In the genomic region with DNA sequence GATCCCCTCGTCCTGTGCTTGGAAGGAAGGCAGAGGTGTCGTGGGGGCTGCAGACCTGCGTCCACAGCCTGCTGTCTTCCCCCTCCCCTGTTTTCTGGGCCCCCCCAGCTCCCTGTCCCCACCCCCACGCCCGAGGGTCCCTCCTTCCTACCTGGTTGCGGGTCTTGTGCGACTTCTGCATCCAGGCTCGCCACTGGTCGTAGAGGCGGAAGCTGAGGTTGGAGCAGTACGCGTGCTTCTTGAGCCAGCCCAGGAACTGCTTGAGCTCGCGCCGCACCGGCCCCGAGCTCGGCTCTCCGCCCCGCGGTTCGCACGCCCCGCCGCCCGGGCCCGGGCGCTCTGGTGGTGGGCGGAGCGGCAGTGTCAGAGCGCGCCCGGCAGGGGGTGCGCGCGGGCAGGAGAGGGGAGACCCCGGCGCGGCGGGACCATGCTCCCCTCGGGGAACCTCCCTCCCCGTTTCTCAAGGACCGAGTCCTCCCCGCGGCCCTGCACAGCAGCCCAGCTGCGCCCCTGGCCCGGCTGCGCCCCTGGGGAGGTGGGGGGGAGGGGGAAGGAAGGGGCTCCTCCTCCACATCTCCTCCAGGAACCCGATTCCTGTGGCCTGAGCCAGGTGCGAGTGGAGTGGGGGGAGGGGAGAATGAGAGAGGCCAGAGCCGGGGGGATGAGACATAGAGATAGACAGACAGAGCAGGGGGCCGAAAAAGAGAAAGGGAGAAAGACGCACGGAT, we compare ENCODE assay signal across 8 cellular contexts. TPM values are rescaled to one million over a fixed set of nuclear protein-coding genes. Genes with fewer than 3 reads are reported as not detected.
DNase-seq lines count a peak whose midpoint lies in the region; ATAC-seq and TF ChIP-seq lines count a peak whose summit lies in the region.

No MANE protein-coding gene starts in this region.

- H3K9me3 ChIP-seq in lower lobe of right lung = no peaks in the 10 kb centered on the region

- TF ChIP-seq CTCF in Calu3 (IDR thresholded peaks at IDR 0.05; ENCODE audit: unreplicated experiment) (peak; percentile 67), HFFc6 (IDR thresholded peaks at IDR 0.05) (peak; percentile 90), lower lobe of right lung (IDR thresholded peaks at IDR 0.05) (peak; percentile 76)

- H3K27me3 Mint-ChIP-seq in Calu3 (ENCODE audit: unreplicated experiment) (no peaks in the 10 kb centered on the region), HFFc6 (ENCODE audit: insufficient read depth) (peaks cover 5% of the 10 kb centered on the region; the same call in 1 of the 2 replicates)

- intact Hi-C loops in Calu3 (cut with micrococcal nuclease; ENCODE audit: unreplicated experiment) (no loop called here), lower lobe of right lung (cut with DNase I) (no loop called here)

- H3K4me3 Mint-ChIP-seq in Calu3 (ENCODE audit: low read depth, unreplicated experiment) = peak overlapping the region; percentile 63
- peak overlapping the region; percentile 77 for H3K4me3 Mint-ChIP-seq in HFFc6

- H3K4me1 Mint-ChIP-seq in Calu3 (ENCODE audit: low read depth, unreplicated experiment) (peaks cover 10% of the 10 kb centered on the region), HFFc6 (ENCODE audit: low read depth) (peaks cover 19% of the 10 kb centered on the region)

- peak overlapping the region; percentile 43 for H3K4me3 ChIP-seq in lower lobe of right lung

- peaks cover 33% of the 10 kb centered on the region for H3K4me1 ChIP-seq in lower lobe of right lung

- H3K9me3 Mint-ChIP-seq in Calu3 (ENCODE audit: low read depth, unreplicated experiment) (no peaks in the 10 kb centered on the region), HFFc6 (no peaks in the 10 kb centered on the region)

- no TSS peak for BruUV-seq in Calu3 (replicated peaks; lab: Mats Ljungman, UMichigan)

- H3K27ac ChIP-seq in lower lobe of right lung = no peak overlapping the region

- peak; percentile 71 for DNase-seq in Calu3
- peak; percentile 47 for DNase-seq in HFFc6
- peak; percentile 46 for DNase-seq in NCI-H345 (lab: John Stamatoyannopoulos, UW)
- peak; percentile 53 to 56 for DNase-seq in activated CD4-positive, alpha-beta T cell treated with anti-CD3 and anti-CD28 coated beads, Interleukin-2, amount 50 U/mL, for 24 hours (ENCODE audit: low read depth in 1 of 2, low spot score in 1 of 2)
- DNase-seq in dermis blood vessel endothelial cell = peak; percentile 83
- DNase-seq in lower lobe of right lung = peak; percentile 76
- peak; percentile 53 to 72 (median 62) for DNase-seq in stimulated activated CD4-positive, alpha-beta T cell treated with anti-CD3 and anti-CD28 coated beads, TNF-alpha, amount 100 ng/mL, for 24 hours (ENCODE audit: low read depth in 3 of 3)

- no peak overlapping the region for H3K27ac Mint-ChIP-seq in Calu3 (ENCODE audit: unreplicated experiment)
- H3K27ac Mint-ChIP-seq in HFFc6 = peak overlapping the region; percentile 65

- peaks cover 10% of the 10 kb centered on the region for H3K36me3 ChIP-seq in lower lobe of right lung

- ATAC-seq in lower lobe of right lung (peak; percentile 81 to 87), GM18520 (IDR thresholded peaks at IDR 0.05; ENCODE audit: unreplicated experiment) (no peak)

- H3K36me3 Mint-ChIP-seq in Calu3 (ENCODE audit: insufficient read depth, unreplicated experiment) = peaks cover 13% of the 10 kb centered on the region
- H3K36me3 Mint-ChIP-seq in HFFc6 (ENCODE audit: low read depth) = peaks cover 8% of the 10 kb centered on the region; the same call in 1 of the 2 replicates

- peaks cover 17% of the 10 kb centered on the region for H3K27me3 ChIP-seq in lower lobe of right lung (ENCODE audit: low read depth)

- CTCF ChIA-PET in Calu3 (lab: Charles Lee) = interaction anchor here (0.7 to 1.0 kb wide), 3 partner anchors 25 to 279 kb away, joined by 4 read pairs; no protein-coding TSS in a partner anchor

RNA-seq across cellular contexts. Expression of gene REX1BD, which starts 5.7 kb away (rescaled TPM):
- total RNA-seq in Calu3 (2022) = 39.9 and 40.1 TPM in 2 replicates
- 10 to 100 TPM; 50.2 to 73.8 (median 60.8) TPM for total RNA-seq in HFFc6 (2021; fragmentation: NEBNext Ultra II Directional; extraction: Animal tissue kit (Norgen Biotek cat#: 25700))
- 75.5 and 91.2 TPM in 2 replicates for total RNA-seq in dermis blood vessel endothelial cell
- 60.4 TPM for total RNA-seq in lower lobe of right lung

RNA-seq across cellular contexts. Expression of gene CRLF1, which starts 12.3 kb away (rescaled TPM):
- total RNA-seq in Calu3 (2022) (1.1 TPM in 1 of 2 replicates, not detected in the other), dermis blood vessel endothelial cell (not detected in 2 replicates), lower lobe of right lung (19.9 TPM)
- total RNA-seq in HFFc6 (2021; fragmentation: NEBNext Ultra II Directional; extraction: Animal tissue kit (Norgen Biotek cat#: 25700)) = 1 to 10 TPM; 1.6 to 4.1 (median 2.4) TPM

RNA-seq across cellular contexts. Expression of gene TMEM59L, which starts 18.4 kb away (rescaled TPM):
- total RNA-seq in Calu3 (2022) = 0.71 TPM in 1 of 2 replicates, not detected in the other
- 1 to 10 TPM; 1.7 to 4.3 (median 3.2) TPM for total RNA-seq in HFFc6 (2021; fragmentation: NEBNext Ultra II Directional; extraction: Animal tissue kit (Norgen Biotek cat#: 25700))
- under 0.01 TPM in 1 of 2 replicates, not detected in the other for total RNA-seq in dermis blood vessel endothelial cell
- total RNA-seq in lower lobe of right lung = 1.1 TPM

RNA-seq across cellular contexts. Expression of gene UBA52, which starts 22.6 kb away (rescaled TPM):
- 620 and 627 TPM in 2 replicates for total RNA-seq in Calu3 (2022)
- 1,000 to 10,000 TPM; 1,140 to 1,305 (median 1,270) TPM for total RNA-seq in HFFc6 (2021; fragmentation: NEBNext Ultra II Directional; extraction: Animal tissue kit (Norgen Biotek cat#: 25700))
- 755 and 1,061 TPM in 2 replicates for total RNA-seq in dermis blood vessel endothelial cell
- total RNA-seq in lower lobe of right lung = 884 TPM

RNA-seq across cellular contexts. Expression of gene KXD1, which starts 36.6 kb away (rescaled TPM):
- total RNA-seq in Calu3 (2022) (61.0 and 61.5 TPM in 2 replicates), dermis blood vessel endothelial cell (58.0 and 91.2 TPM in 2 replicates), lower lobe of right lung (71.9 TPM)
- 100 to 1,000 TPM; 109 to 123 (median 115) TPM for total RNA-seq in HFFc6 (2021; fragmentation: NEBNext Ultra II Directional; extraction: Animal tissue kit (Norgen Biotek cat#: 25700))
